Comparison of ENCODE assay signal across 1 cellular context in the genomic region with DNA sequence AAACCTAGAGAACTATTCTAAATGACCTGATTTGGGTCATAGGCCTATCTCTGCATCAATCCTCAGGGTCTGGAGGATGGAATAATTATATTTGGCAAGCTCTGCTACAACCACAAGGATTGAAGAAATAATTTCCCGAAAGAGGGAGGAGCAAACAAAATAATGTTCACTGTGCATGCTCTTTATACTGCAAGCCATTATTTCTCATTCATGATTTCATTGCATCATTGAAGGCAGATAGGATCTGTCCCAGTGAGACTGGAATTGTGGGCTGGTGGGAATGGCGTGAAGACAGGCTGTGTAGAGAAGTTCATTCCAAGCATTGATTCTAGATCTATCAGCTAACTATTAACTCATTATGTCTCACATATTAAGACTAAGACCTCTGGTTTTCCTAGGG.
TF ChIP-seq lines count a peak whose summit lies in the region.

No MANE protein-coding gene starts in this region.

TF ChIP-seq in GM23338, 12 proteins besides CTCF, POLR2A, EP300 and RAD21 (continued from another document):
- no peak for TF ChIP-seq STAT1 (IDR thresholded peaks at IDR 0.05; ENCODE audit: unreplicated experiment)
- TF ChIP-seq EZH2phosphoT487 (IDR thresholded peaks at IDR 0.05; ENCODE audit: unreplicated experiment) = no peak
- TF ChIP-seq CREB1 (CRISPR knock-in tag; IDR thresholded peaks at IDR 0.05; ENCODE audit: low read depth) = no peak
- TF ChIP-seq, protein P1, sequence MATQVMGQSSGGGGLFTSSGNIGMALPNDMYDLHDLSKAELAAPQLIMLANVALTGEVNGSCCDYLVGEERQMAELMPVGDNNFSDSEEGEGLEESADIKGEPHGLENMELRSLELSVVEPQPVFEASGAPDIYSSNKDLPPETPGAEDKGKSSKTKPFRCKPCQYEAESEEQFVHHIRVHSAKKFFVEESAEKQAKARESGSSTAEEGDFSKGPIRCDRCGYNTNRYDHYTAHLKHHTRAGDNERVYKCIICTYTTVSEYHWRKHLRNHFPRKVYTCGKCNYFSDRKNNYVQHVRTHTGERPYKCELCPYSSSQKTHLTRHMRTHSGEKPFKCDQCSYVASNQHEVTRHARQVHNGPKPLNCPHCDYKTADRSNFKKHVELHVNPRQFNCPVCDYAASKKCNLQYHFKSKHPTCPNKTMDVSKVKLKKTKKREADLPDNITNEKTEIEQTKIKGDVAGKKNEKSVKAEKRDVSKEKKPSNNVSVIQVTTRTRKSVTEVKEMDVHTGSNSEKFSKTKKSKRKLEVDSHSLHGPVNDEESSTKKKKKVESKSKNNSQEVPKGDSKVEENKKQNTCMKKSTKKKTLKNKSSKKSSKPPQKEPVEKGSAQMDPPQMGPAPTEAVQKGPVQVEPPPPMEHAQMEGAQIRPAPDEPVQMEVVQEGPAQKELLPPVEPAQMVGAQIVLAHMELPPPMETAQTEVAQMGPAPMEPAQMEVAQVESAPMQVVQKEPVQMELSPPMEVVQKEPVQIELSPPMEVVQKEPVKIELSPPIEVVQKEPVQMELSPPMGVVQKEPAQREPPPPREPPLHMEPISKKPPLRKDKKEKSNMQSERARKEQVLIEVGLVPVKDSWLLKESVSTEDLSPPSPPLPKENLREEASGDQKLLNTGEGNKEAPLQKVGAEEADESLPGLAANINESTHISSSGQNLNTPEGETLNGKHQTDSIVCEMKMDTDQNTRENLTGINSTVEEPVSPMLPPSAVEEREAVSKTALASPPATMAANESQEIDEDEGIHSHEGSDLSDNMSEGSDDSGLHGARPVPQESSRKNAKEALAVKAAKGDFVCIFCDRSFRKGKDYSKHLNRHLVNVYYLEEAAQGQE (IDR thresholded peaks at IDR 0.05; ENCODE audit: unreplicated experiment) = no peak
- TF ChIP-seq, protein P2, sequence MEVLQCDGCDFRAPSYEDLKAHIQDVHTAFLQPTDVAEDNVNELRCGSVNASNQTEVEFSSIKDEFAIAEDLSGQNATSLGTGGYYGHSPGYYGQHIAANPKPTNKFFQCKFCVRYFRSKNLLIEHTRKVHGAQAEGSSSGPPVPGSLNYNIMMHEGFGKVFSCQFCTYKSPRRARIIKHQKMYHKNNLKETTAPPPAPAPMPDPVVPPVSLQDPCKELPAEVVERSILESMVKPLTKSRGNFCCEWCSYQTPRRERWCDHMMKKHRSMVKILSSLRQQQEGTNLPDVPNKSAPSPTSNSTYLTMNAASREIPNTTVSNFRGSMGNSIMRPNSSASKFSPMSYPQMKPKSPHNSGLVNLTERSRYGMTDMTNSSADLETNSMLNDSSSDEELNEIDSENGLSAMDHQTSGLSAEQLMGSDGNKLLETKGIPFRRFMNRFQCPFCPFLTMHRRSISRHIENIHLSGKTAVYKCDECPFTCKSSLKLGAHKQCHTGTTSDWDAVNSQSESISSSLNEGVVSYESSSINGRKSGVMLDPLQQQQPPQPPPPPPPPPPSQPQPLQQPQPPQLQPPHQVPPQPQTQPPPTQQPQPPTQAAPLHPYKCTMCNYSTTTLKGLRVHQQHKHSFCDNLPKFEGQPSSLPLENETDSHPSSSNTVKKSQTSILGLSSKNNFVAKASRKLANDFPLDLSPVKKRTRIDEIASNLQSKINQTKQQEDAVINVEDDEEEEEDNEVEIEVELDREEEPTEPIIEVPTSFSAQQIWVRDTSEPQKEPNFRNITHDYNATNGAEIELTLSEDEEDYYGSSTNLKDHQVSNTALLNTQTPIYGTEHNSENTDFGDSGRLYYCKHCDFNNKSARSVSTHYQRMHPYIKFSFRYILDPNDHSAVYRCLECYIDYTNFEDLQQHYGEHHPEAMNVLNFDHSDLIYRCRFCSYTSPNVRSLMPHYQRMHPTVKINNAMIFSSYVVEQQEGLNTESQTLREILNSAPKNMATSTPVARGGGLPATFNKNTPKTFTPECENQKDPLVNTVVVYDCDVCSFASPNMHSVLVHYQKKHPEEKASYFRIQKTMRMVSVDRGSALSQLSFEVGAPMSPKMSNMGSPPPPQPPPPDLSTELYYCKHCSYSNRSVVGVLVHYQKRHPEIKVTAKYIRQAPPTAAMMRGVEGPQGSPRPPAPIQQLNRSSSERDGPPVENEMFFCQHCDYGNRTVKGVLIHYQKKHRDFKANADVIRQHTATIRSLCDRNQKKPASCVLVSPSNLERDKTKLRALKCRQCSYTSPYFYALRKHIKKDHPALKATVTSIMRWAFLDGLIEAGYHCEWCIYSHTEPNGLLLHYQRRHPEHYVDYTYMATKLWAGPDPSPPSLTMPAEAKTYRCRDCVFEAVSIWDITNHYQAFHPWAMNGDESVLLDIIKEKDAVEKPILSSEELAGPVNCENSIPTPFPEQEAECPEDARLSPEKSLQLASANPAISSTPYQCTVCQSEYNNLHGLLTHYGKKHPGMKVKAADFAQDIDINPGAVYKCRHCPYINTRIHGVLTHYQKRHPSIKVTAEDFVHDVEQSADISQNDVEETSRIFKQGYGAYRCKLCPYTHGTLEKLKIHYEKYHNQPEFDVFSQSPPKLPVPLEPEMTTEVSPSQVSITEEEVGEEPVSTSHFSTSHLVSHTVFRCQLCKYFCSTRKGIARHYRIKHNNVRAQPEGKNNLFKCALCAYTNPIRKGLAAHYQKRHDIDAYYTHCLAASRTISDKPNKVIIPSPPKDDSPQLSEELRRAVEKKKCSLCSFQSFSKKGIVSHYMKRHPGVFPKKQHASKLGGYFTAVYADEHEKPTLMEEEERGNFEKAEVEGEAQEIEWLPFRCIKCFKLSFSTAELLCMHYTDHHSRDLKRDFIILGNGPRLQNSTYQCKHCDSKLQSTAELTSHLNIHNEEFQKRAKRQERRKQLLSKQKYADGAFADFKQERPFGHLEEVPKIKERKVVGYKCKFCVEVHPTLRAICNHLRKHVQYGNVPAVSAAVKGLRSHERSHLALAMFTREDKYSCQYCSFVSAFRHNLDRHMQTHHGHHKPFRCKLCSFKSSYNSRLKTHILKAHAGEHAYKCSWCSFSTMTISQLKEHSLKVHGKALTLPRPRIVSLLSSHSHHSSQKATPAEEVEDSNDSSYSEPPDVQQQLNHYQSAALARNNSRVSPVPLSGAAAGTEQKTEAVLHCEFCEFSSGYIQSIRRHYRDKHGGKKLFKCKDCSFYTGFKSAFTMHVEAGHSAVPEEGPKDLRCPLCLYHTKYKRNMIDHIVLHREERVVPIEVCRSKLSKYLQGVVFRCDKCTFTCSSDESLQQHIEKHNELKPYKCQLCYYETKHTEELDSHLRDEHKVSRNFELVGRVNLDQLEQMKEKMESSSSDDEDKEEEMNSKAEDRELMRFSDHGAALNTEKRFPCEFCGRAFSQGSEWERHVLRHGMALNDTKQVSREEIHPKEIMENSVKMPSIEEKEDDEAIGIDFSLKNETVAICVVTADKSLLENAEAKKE (CRISPR knock-in tag; IDR thresholded peaks at IDR 0.05) = no peak
- no peak for TF ChIP-seq EZH2 (IDR thresholded peaks at IDR 0.05; ENCODE audit: low read depth, unreplicated experiment)
TF ChIP-seq in GM23338: peak in this region for 0.
